In the genomic region with DNA sequence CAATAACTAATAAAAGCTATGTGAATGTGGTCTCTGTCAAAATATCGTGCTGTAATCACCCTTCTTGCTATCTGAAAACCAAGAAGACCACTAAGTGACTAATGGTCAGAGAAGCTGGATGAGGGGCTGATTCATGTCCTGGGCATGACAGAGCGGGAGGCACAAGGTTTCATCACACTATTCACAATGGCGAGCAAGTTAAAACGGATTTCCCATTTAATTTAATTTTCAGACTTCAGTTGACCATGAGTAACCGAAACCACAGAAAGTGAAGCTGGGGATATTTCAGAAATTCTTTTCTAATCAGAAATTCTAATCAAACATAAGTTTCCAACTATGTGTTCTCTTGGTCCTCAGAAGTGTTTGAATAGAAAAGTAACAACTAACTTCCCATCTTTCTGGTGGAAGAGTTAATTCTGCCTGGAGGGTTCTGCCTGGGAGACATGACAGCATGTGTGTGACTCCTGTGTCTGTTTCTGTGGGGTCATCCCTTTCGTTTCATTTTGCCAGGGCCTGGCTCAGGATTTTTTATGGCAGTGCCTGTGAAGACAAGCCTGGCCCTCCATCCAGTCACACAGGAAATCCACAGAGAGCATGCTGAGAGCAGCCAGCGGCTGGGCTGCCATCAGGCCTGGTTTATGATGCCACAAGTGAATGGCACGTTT, we compare ENCODE assay signal across 12 cellular contexts.
DNase-seq lines count a peak whose midpoint lies in the region; ATAC-seq and TF ChIP-seq lines count a peak whose summit lies in the region.
"Had no signal": no experiment of that assay in that cellular context is flagged by ENCODE, and none has a peak within 500 bp of the region (broad histone marks: within the 10 kb centered on the region; RNA-seq: fewer than 3 reads in every experiment).

No MANE protein-coding gene starts in this region.

- DNase-seq in MCF 10A (ENCODE audit: unreplicated experiment): peak; percentile 75
- DNase-seq in breast epithelium (ENCODE audit: low spot score in 2 of 2): no peak
- no peak for DNase-seq in activated naive CD8-positive, alpha-beta T cell treated with anti-CD3 and anti-CD28 coated beads for 36 hours
- peak; percentile 54 for DNase-seq in glomerular endothelial cell (ENCODE audit: extremely low read depth, low read depth, low spot score)
- DNase-seq in CD1c-positive myeloid dendritic cell (ENCODE audit: extremely low spot score): no peak
- no peak for DNase-seq in Right ventricle myocardium superior
- DNase-seq: activated naive CD4-positive, alpha-beta T cell; NCI-H1048; thyroid gland had no signal

- no peaks in the 10 kb centered on the region for H3K9me3 ChIP-seq in breast epithelium
- H3K9me3 ChIP-seq: thyroid gland had no signal

- peak overlapping the region in 1 of 2 donors; percentile 34 for H3K27ac ChIP-seq in breast epithelium
- H3K27ac ChIP-seq: thyroid gland, VCaP had no signal

- TF ChIP-seq CTCF in MCF 10A (IDR thresholded peaks at IDR 0.05; ENCODE audit: unreplicated experiment) (no peak), breast epithelium (IDR thresholded peaks at IDR 0.05) (no peak)

- CTCF ChIA-PET in MCF 10A (lab: Yijun Ruan, JAX): interaction anchor here (0.7 to 1.2 kb wide), 3 partner anchors 9 to 640 kb away, joined by 3 to 4 read pairs (median 4); no protein-coding TSS in a partner anchor

- peaks cover 21% of the 10 kb centered on the region for H3K4me1 Mint-ChIP-seq in MCF 10A (ENCODE audit: insufficient read depth, unreplicated experiment)
- H3K4me1 Mint-ChIP-seq in activated naive CD8-positive, alpha-beta T cell treated with anti-CD3 and anti-CD28 coated beads for 36 hours: no peaks in the 10 kb centered on the region
- H3K4me1 Mint-ChIP-seq in stimulated activated memory B cell treated with anti-CD40 and anti-IgM and Interleukin-4, amounts not matched to agents 10 μg/mL and 1 μg/mL and 100 μg/mL, for 72 hours: no peaks in the 10 kb centered on the region

- no peak overlapping the region for H3K4me3 ChIP-seq in breast epithelium
- H3K4me3 ChIP-seq: thyroid gland had no signal

- no peak for TF ChIP-seq POLR2A in breast epithelium (IDR thresholded peaks at IDR 0.05)

- peaks cover 34% of the 10 kb centered on the region for H3K36me3 Mint-ChIP-seq in MCF 10A (ENCODE audit: insufficient read depth, unreplicated experiment)
- H3K36me3 Mint-ChIP-seq in activated naive CD8-positive, alpha-beta T cell treated with anti-CD3 and anti-CD28 coated beads for 36 hours: peaks cover 24% of the 10 kb centered on the region
- peaks cover 70% of the 10 kb centered on the region for H3K36me3 Mint-ChIP-seq in stimulated activated memory B cell treated with anti-CD40 and anti-IgM and Interleukin-4, amounts not matched to agents 10 μg/mL and 1 μg/mL and 100 μg/mL, for 72 hours

- H3K27me3 ChIP-seq in breast epithelium: no peaks in the 10 kb centered on the region
- H3K27me3 ChIP-seq: thyroid gland had no signal

- H3K27me3 Mint-ChIP-seq in MCF 10A (ENCODE audit: insufficient read depth, unreplicated experiment): no peaks in the 10 kb centered on the region
- no peaks in the 10 kb centered on the region for H3K27me3 Mint-ChIP-seq in activated naive CD8-positive, alpha-beta T cell treated with anti-CD3 and anti-CD28 coated beads for 36 hours
- no peaks in the 10 kb centered on the region for H3K27me3 Mint-ChIP-seq in stimulated activated memory B cell treated with anti-CD40 and anti-IgM and Interleukin-4, amounts not matched to agents 10 μg/mL and 1 μg/mL and 100 μg/mL, for 72 hours

- no TSS peak for BruUV-seq in MCF 10A (replicated peaks; lab: Mats Ljungman, UMichigan)

- H3K36me3 ChIP-seq in breast epithelium: no peaks in the 10 kb centered on the region

- no peak overlapping the region for H3K4me3 Mint-ChIP-seq in MCF 10A (ENCODE audit: unreplicated experiment)
- H3K4me3 Mint-ChIP-seq in activated naive CD8-positive, alpha-beta T cell treated with anti-CD3 and anti-CD28 coated beads for 36 hours: no peak overlapping the region
- H3K4me3 Mint-ChIP-seq in stimulated activated memory B cell treated with anti-CD40 and anti-IgM and Interleukin-4, amounts not matched to agents 10 μg/mL and 1 μg/mL and 100 μg/mL, for 72 hours: no peak overlapping the region

- no peaks in the 10 kb centered on the region for H3K4me1 ChIP-seq in breast epithelium

- POLR2A ChIA-PET in MCF 10A (lab: Yijun Ruan, JAX): interaction anchor here (0.8 to 2.3 kb wide), 6 partner anchors 9 to 148 kb away, joined by 3 to 11 read pairs (median 3); a partner anchor contains a TSS

- H3K27ac Mint-ChIP-seq in MCF 10A (ENCODE audit: low read depth, unreplicated experiment): peak overlapping the region; percentile 91
- H3K27ac Mint-ChIP-seq in activated naive CD8-positive, alpha-beta T cell treated with anti-CD3 and anti-CD28 coated beads for 36 hours: peak overlapping the region; percentile 21
- no peak overlapping the region for H3K27ac Mint-ChIP-seq in stimulated activated memory B cell treated with anti-CD40 and anti-IgM and Interleukin-4, amounts not matched to agents 10 μg/mL and 1 μg/mL and 100 μg/mL, for 72 hours

- intact Hi-C loops in MCF 10A (cut with micrococcal nuclease): no loop called here
- intact Hi-C loops in breast epithelium (cut with DNase I; ENCODE audit: low total_unique reads): no loop called here
- intact Hi-C loops in Right ventricle myocardium superior (cut with DNase I): no loop called here

- ATAC-seq in GM21786 (IDR thresholded peaks at IDR 0.05; ENCODE audit: unreplicated experiment) (no peak), Right ventricle myocardium superior (ENCODE audit: poor library complexity) (no peak)
- no peak for ATAC-seq in stimulated activated memory B cell treated with anti-CD40 and anti-IgM and Interleukin-4, amounts not matched to agents 10 μg/mL and 1 μg/mL and 100 μg/mL, for 72 hours

- H3K9me3 Mint-ChIP-seq in MCF 10A (ENCODE audit: unreplicated experiment): peaks cover 6% of the 10 kb centered on the region
- H3K9me3 Mint-ChIP-seq in activated naive CD8-positive, alpha-beta T cell treated with anti-CD3 and anti-CD28 coated beads for 36 hours: peaks cover 1% of the 10 kb centered on the region
- H3K9me3 Mint-ChIP-seq in stimulated activated memory B cell treated with anti-CD40 and anti-IgM and Interleukin-4, amounts not matched to agents 10 μg/mL and 1 μg/mL and 100 μg/mL, for 72 hours: peaks cover 5% of the 10 kb centered on the region

Comparison
In these comparisons a context has a peak if more than half of its experiments do, and no peak if none do; other contexts are left out.
1. DNase-seq: peak in MCF 10A (single experiment) and glomerular endothelial cell (single experiment); none in breast epithelium (0 of 2), activated naive CD8-positive, alpha-beta T cell treated with anti-CD3 and anti-CD28 coated beads for 36 hours (single experiment), CD1c-positive myeloid dendritic cell (single experiment) and Right ventricle myocardium superior (single experiment).